ENCODE assay signal across 8 cellular contexts in the genomic region with DNA sequence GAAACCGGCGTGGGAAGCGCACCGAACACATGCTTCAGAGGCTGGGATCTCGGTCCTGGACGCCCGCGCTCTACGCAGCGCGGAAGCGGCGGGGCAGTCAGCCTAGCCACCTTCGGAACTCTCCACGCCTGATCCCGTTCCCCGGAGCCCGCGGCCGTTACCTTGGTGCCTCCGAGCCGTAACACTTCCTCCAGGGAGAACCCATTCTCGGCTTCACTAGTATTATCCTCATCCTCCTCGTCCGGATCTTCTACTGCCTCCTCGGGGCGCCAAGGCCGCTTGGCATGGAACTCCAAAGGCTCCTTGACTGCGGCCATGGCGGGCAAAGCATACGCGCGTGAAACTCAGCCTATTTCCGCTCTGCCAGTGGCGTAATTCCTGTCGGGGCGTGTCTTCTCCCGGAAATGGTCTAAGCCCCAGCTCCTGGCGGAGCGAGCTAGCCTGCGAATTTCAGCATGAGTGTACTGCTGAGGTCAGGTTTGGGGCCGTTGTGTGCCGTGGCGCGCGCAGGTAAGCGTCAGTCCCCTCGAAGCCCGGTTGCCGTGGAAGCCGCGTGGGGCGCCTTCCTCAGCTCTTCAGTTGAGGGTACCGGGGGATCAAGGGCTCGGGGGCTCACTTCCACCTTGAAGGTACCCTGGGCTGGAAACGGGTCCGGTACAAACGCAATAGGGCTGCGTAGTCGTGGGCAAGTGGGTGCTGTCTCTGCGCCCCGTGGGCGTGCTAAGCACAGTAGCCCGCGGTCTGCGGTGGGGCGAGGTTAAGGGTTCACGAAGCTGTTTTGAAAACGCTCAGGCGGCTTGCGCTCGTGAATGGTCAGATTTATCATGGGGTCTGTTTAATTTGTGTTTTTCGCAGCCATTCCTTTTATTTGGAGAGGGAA. TPM values are rescaled to one million over a fixed set of nuclear protein-coding genes. Genes with fewer than 3 reads are reported as not detected.
A peak's percentile ranks its signal among the peaks of the same experiment; 100 is the strongest.
DNase-seq lines count a peak whose midpoint lies in the region; ATAC-seq and TF ChIP-seq lines count a peak whose summit lies in the region.

Gene CEBPZ, minus strand, starts transcription at position 346 of the 880 bp plus-strand sequence. Its CDS starts 29 bp downstream, at position 317.
A gene with protein sequence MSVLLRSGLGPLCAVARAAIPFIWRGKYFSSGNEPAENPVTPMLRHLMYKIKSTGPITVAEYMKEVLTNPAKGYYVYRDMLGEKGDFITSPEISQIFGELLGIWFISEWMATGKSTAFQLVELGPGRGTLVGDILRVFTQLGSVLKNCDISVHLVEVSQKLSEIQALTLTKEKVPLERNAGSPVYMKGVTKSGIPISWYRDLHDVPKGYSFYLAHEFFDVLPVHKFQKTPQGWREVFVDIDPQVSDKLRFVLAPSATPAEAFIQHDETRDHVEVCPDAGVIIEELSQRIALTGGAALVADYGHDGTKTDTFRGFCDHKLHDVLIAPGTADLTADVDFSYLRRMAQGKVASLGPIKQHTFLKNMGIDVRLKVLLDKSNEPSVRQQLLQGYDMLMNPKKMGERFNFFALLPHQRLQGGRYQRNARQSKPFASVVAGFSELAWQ (plus strand): TSS at position 408 of the 880 bp plus-strand sequence. CDS start 48 bp downstream, at position 456.

- H3K27ac Mint-ChIP-seq in natural killer cell treated with Interleukin-12 subunit alpha and Interleukin-12 subunit beta and Interleukin-15 and Interleukin-18, amount 100 ng/mL, for 72 hours: no peak within 1 kb of the TSS

- no peaks in the 10 kb centered on the region for H3K9me3 Mint-ChIP-seq in natural killer cell treated with Interleukin-12 subunit alpha and Interleukin-12 subunit beta and Interleukin-15 and Interleukin-18, amount 100 ng/mL, for 72 hours

- H3K4me3 ChIP-seq in DOHH2 (ENCODE audit: low read length) (peak within 1 kb of the TSS; percentile 92), fibroblast of the aortic adventitia (ENCODE audit: low read depth, low read length) (peak within 1 kb of the TSS; percentile 98)

- H3K9me2 ChIP-seq in DOHH2 (replicated peaks; ENCODE audit: control insufficient read depth, low read length): no peaks in the 10 kb centered on the region

- no peaks in the 10 kb centered on the region; the same call in 1 of the 2 replicates for H3F3A ChIP-seq in DOHH2 (ENCODE audit: control insufficient read depth, insufficient read depth)

- peaks cover 13% of the 10 kb centered on the region for H3K36me3 Mint-ChIP-seq in natural killer cell treated with Interleukin-12 subunit alpha and Interleukin-12 subunit beta and Interleukin-15 and Interleukin-18, amount 100 ng/mL, for 72 hours

- H3K27ac ChIP-seq in DOHH2 (ENCODE audit: low read depth, low read length) (peak within 1 kb of the TSS; percentile 45), KOPT-K1 (ENCODE audit: low read depth, low read length, poor library complexity, severe bottlenecking) (peak within 1 kb of the TSS; percentile 81)

- peak within 1 kb of the TSS; percentile 94 for H3K4me2 ChIP-seq in DOHH2 (ENCODE audit: low read length)

- DNase-seq in RPMI7951 (ENCODE audit: low read depth) (peak; percentile 90), fibroblast of the aortic adventitia (ENCODE audit: low read depth) (peak; percentile 91)
- peak; percentile 73 to 82 for DNase-seq in activated T-helper 1 cell treated with anti-CD3 and anti-CD28 coated beads, Interleukin-2, amount 50 U/mL, for 16 hours (ENCODE audit: low read depth in 1 of 2, low spot score in 1 of 2)
- peak; percentile 92 for DNase-seq in natural killer cell treated with Interleukin-12 subunit alpha and Interleukin-12 subunit beta and Interleukin-15 and Interleukin-18, amount 100 ng/mL, for 72 hours (ENCODE audit: low spot score)
- peak; percentile 91 for DNase-seq in stimulated activated naive CD8-positive, alpha-beta T cell treated with anti-CD3 and anti-CD28 coated beads, Interleukin-15, Interleukin-2, amounts not matched to agents 100 U/mL and 50 U/mL, for 24 hours

- no peaks in the 10 kb centered on the region for H3K27me3 Mint-ChIP-seq in natural killer cell treated with Interleukin-12 subunit alpha and Interleukin-12 subunit beta and Interleukin-15 and Interleukin-18, amount 100 ng/mL, for 72 hours

- H3K36me3 ChIP-seq in DOHH2 (ENCODE audit: control insufficient read depth, low read length) (peaks cover 56% of the 10 kb centered on the region), KOPT-K1 (ENCODE audit: insufficient read depth, low read length) (peaks cover 29% of the 10 kb centered on the region)

- peak; percentile 90 for ATAC-seq in GM21825 (IDR thresholded peaks at IDR 0.05; ENCODE audit: unreplicated experiment)
- ATAC-seq in natural killer cell treated with Interleukin-12 subunit alpha and Interleukin-12 subunit beta and Interleukin-15 and Interleukin-18, amount 100 ng/mL, for 72 hours: peak; percentile 97 to 98
- peak; percentile 97 for ATAC-seq in stimulated activated naive CD8-positive, alpha-beta T cell treated with anti-CD3 and anti-CD28 coated beads, Interleukin-15, Interleukin-2, amounts not matched to agents 100 U/mL and 50 U/mL, for 24 hours

- H3K9me3 ChIP-seq in DOHH2 (ENCODE audit: control insufficient read depth, insufficient read depth, low read length): no peaks in the 10 kb centered on the region
- no peaks in the 10 kb centered on the region for H3K9me3 ChIP-seq in KOPT-K1 (ENCODE audit: insufficient read depth, low read length, poor library complexity, severe bottlenecking)

- TF ChIP-seq CTCF in DOHH2 (IDR thresholded peaks at IDR 0.05; ENCODE audit: low read depth, low read length, poor library complexity, severe bottlenecking) (peak; percentile 22), fibroblast of the aortic adventitia (IDR thresholded peaks at IDR 0.05; ENCODE audit: insufficient read depth, low read length) (no peak)

- no peak within 1 kb of the TSS for H3K4me3 Mint-ChIP-seq in natural killer cell treated with Interleukin-12 subunit alpha and Interleukin-12 subunit beta and Interleukin-15 and Interleukin-18, amount 100 ng/mL, for 72 hours

- H3K4me1 Mint-ChIP-seq in natural killer cell treated with Interleukin-12 subunit alpha and Interleukin-12 subunit beta and Interleukin-15 and Interleukin-18, amount 100 ng/mL, for 72 hours (ENCODE audit: low read depth in 2 of 2): peaks cover 12 to 22% of the 10 kb centered on the region in 2 donors

- no peaks in the 10 kb centered on the region for H3K27me3 ChIP-seq in DOHH2 (ENCODE audit: control insufficient read depth, low read length)

- peaks cover 45% of the 10 kb centered on the region for H3K4me1 ChIP-seq in DOHH2 (ENCODE audit: control insufficient read depth, low read length)

- H4K20me1 ChIP-seq in DOHH2 (ENCODE audit: control insufficient read depth, insufficient read depth, low read depth, low read length): peaks cover 29% of the 10 kb centered on the region

- H3K79me2 ChIP-seq in DOHH2 (ENCODE audit: control insufficient read depth, low read length): peaks cover 92% of the 10 kb centered on the region

RNA-seq across cellular contexts. Expression of gene CEBPZ, which starts in this region (rescaled TPM):
- total RNA-seq in RPMI7951 (2014; rRNA removed; shearing (Covaris generic)): 57.1 and 67.9 TPM in 2 replicates
- total RNA-seq in fibroblast of the aortic adventitia (ENCODE audit: low replicate concordance): 64.3 and 104 TPM in 2 replicates
- 10 to 100 TPM; 35.3 to 74.0 TPM for total RNA-seq in natural killer cell treated with Interleukin-12 subunit alpha and Interleukin-12 subunit beta and Interleukin-15 and Interleukin-18, amount 100 ng/mL, for 72 hours

RNA-seq across cellular contexts. Expression of the second gene that starts in this region (rescaled TPM):
- 21.4 and 23.9 TPM in 2 replicates for total RNA-seq in RPMI7951 (2014; rRNA removed; shearing (Covaris generic))
- total RNA-seq in fibroblast of the aortic adventitia (ENCODE audit: low replicate concordance): 11.1 and 37.9 TPM in 2 replicates
- total RNA-seq in natural killer cell treated with Interleukin-12 subunit alpha and Interleukin-12 subunit beta and Interleukin-15 and Interleukin-18, amount 100 ng/mL, for 72 hours: 10 to 100 TPM; 20.5 to 24.3 TPM

Comparison
In these comparisons a context has a peak if more than half of its experiments do, and no peak if none do; other contexts are left out.
1. Peak in every context shown above with its lines: DNase-seq, ATAC-seq, H3K4me3 ChIP-seq and H3K27ac ChIP-seq.